In the genomic region with DNA sequence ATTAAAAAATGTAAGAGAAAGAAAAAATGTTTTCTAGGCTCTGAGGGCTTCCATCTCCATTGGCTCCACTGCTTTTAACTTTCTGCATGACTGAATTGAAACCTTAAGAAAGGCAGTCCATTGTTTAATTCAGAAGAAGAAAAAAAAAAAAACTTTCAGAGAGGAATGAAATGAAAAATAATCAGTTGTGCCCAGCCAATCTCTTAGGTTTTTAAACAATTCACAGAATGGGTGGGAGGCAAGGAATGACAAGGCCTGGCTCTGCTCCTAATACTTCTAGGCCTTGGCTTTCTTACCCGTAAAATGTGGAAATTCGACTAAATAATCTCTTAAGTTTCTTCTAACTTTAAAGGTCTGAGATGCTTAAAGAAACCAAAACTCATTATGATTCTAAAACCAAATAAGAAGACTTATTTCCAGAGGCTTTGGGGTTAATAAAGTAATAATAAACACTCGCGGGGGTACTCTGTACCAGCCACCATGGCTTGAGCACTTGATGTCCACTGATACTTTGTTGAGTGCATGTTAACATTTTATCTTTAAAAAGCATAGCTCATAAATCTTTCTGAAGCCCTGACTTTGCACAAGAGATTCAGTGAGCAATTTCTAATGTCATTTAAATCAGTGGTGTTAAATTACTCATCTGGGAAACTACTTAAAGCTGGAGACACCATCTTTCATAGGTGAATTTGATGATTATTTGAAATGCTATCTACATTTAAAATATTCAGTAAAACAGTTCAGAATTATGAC, we compare ENCODE assay signal across 18 cellular contexts. TPM values are rescaled to one million over a fixed set of nuclear protein-coding genes. Genes with fewer than 3 reads are reported as not detected.
"Had no signal": no experiment of that assay in that cellular context is flagged by ENCODE, and none has a peak within 500 bp of the region (broad histone marks: within the 10 kb centered on the region; RNA-seq: fewer than 3 reads in every experiment).

No MANE protein-coding gene starts in this region.

- H3K36me3 ChIP-seq: adrenal gland, gastrocnemius medialis, left lung, pancreas had no signal

- H3K27ac Mint-ChIP-seq: activated CD4-positive, alpha-beta memory T cell treated with anti-CD3 and anti-CD28 coated beads for 36 hours; activated CD4-positive, alpha-beta T cell treated with anti-CD3 and anti-CD28 coated beads for 36 hours; activated naive CD4-positive, alpha-beta T cell treated with anti-CD3 and anti-CD28 coated beads, Interleukin-2, amount 10 ng/mL, durations not matched to agents 7 days and 5 days; activated T-cell treated with anti-CD3 and anti-CD28 coated beads, Interleukin-2, amount 50 U/mL, for 24 hours; naive thymus-derived CD4-positive, alpha-beta T cell; stimulated activated memory B cell treated with anti-CD40 and anti-IgM and Interleukin-4, amounts not matched to agents 10 μg/mL and 1 μg/mL and 100 μg/mL, for 72 hours; T-cell had no signal

- H3K27me3 Mint-ChIP-seq: activated naive CD4-positive, alpha-beta T cell treated with anti-CD3 and anti-CD28 coated beads, Interleukin-2, amount 10 ng/mL, durations not matched to agents 7 days and 5 days had no signal

- H3K4me3 Mint-ChIP-seq: activated CD4-positive, alpha-beta memory T cell treated with anti-CD3 and anti-CD28 coated beads for 36 hours; activated CD4-positive, alpha-beta T cell treated with anti-CD3 and anti-CD28 coated beads for 36 hours; activated naive CD4-positive, alpha-beta T cell treated with anti-CD3 and anti-CD28 coated beads, Interleukin-2, amount 10 ng/mL, durations not matched to agents 7 days and 5 days; activated T-cell treated with anti-CD3 and anti-CD28 coated beads, Interleukin-2, amount 50 U/mL, for 24 hours; central memory CD8-positive, alpha-beta T cell; naive thymus-derived CD4-positive, alpha-beta T cell; stimulated activated memory B cell treated with anti-CD40 and anti-IgM and Interleukin-4, amounts not matched to agents 10 μg/mL and 1 μg/mL and 100 μg/mL, for 72 hours; T-cell had no signal

- H3K36me3 Mint-ChIP-seq: activated naive CD4-positive, alpha-beta T cell treated with anti-CD3 and anti-CD28 coated beads, Interleukin-2, amount 10 ng/mL, durations not matched to agents 7 days and 5 days; stimulated activated memory B cell treated with anti-CD40 and anti-IgM and Interleukin-4, amounts not matched to agents 10 μg/mL and 1 μg/mL and 100 μg/mL, for 72 hours; T-cell had no signal

- H3K27ac ChIP-seq: adrenal gland, gastrocnemius medialis, left lung, pancreas, VCaP had no signal

- H3K9me3 ChIP-seq: gastrocnemius medialis, pancreas had no signal

- H3K9me3 Mint-ChIP-seq: activated naive CD4-positive, alpha-beta T cell treated with anti-CD3 and anti-CD28 coated beads, Interleukin-2, amount 10 ng/mL, durations not matched to agents 7 days and 5 days had no signal

- DNase-seq: activated CD4-positive, alpha-beta memory T cell treated with anti-CD3 and anti-CD28 coated beads for 36 hours; activated CD4-positive, alpha-beta T cell treated with anti-CD3 and anti-CD28 coated beads for 36 hours; activated naive CD4-positive, alpha-beta T cell treated with anti-CD3 and anti-CD28 coated beads, Interleukin-2, amount 10 ng/mL, durations not matched to agents 7 days and 5 days; activated T-cell treated with anti-CD3 and anti-CD28 coated beads, Interleukin-2, amount 50 U/mL, for 24 hours; adrenal gland; cortex of kidney; effector CD8-positive, alpha-beta T cell; gastrocnemius medialis; left lung; mucosa of descending colon; naive thymus-derived CD4-positive, alpha-beta T cell; pancreas; stimulated activated CD4-positive, alpha-beta T cell treated with anti-CD3 and anti-CD28 coated beads, Interleukin-2, amount 100 ng/mL, for 48 hours; T-cell; T1000 had no signal

- H3K4me3 ChIP-seq: adrenal gland, gastrocnemius medialis, left lung, mucosa of descending colon, pancreas had no signal

- ATAC-seq: activated CD4-positive, alpha-beta T cell treated with anti-CD3 and anti-CD28 coated beads for 36 hours; gastrocnemius medialis; left lung; mucosa of descending colon; naive thymus-derived CD4-positive, alpha-beta T cell; pancreas; stimulated activated memory B cell treated with anti-CD40 and anti-IgM and Interleukin-4, amounts not matched to agents 10 μg/mL and 1 μg/mL and 100 μg/mL, for 72 hours; T-cell had no signal

- H3K27me3 ChIP-seq: adrenal gland, gastrocnemius medialis, left lung, pancreas had no signal

- H3K4me1 ChIP-seq: adrenal gland, left lung, pancreas had no signal

- H3K4me1 Mint-ChIP-seq: activated CD4-positive, alpha-beta T cell treated with anti-CD3 and anti-CD28 coated beads for 36 hours; activated naive CD4-positive, alpha-beta T cell treated with anti-CD3 and anti-CD28 coated beads, Interleukin-2, amount 10 ng/mL, durations not matched to agents 7 days and 5 days; central memory CD8-positive, alpha-beta T cell; naive thymus-derived CD4-positive, alpha-beta T cell; stimulated activated memory B cell treated with anti-CD40 and anti-IgM and Interleukin-4, amounts not matched to agents 10 μg/mL and 1 μg/mL and 100 μg/mL, for 72 hours; T-cell had no signal

RNA-seq across cellular contexts. Expression of a gene that starts 49.6 kb away (rescaled TPM):
- polyA plus RNA-seq: naive thymus-derived CD4-positive, alpha-beta T cell had no signal
